ENCODE assay signal across 8 cellular contexts in the genomic region with DNA sequence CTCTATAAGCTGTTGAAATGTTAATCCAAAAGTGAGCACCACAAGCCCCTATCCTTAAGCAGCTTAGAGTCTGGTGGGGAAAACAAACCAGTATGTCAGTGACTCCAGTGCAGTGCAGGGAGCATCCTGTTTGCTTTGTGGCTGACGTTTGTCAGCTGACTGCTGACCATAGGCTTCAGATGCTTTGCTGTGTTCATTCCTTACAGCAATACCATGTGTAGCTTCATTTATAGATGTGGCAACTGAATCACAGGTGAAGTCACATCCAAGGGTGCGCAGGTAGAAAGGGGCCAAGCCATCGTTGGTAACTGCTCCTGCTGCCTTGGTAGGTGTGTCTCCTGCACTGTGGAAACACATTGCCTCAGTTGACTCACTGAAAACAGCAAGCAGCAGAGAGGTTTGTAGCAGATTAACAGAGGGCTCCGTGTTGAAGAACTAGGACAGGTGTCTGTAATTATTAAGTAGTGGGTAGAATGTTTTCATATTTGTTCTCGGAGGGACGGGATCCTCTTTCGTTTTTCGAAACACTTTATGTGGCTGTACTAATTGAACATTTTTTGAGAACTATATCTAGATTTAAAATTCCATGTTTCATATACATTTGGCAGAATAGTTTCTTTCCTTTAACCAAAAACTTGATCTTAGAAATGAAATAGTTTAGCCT. TPM values are rescaled to one million over a fixed set of nuclear protein-coding genes. Genes with fewer than 3 reads are reported as not detected.
DNase-seq lines count a peak whose midpoint lies in the region; ATAC-seq, FAIRE-seq and TF ChIP-seq lines count a peak whose summit lies in the region.

No MANE protein-coding gene starts in this region.

- ATAC-seq in activated CD8-positive, alpha-beta memory T cell treated with anti-CD3 and anti-CD28 coated beads, Interleukin-2, amount 10 ng/mL, durations not matched to agents 7 days and 5 days = no peak

- H3K36me3 Mint-ChIP-seq in activated CD8-positive, alpha-beta memory T cell treated with anti-CD3 and anti-CD28 coated beads, Interleukin-2, amount 10 ng/mL, durations not matched to agents 7 days and 5 days = peaks cover 64% of the 10 kb centered on the region
- H3K36me3 Mint-ChIP-seq in nephron progenitor cell (ENCODE audit: low read depth) = peaks cover 44% of the 10 kb centered on the region

- peak overlapping the region; percentile 12; the same call in 1 of the 2 replicates for H3K27ac ChIP-seq in SJSA1
- H3K27ac ChIP-seq in ectodermal cell (ENCODE audit: insufficient read depth, low read depth, low read length, poor library complexity, severe bottlenecking) = no peak overlapping the region

- H3K4me1 ChIP-seq in SJSA1 (replicated peaks) = peaks cover 27% of the 10 kb centered on the region
- peaks cover 9% of the 10 kb centered on the region for H3K4me1 ChIP-seq in ectodermal cell (ENCODE audit: control insufficient read depth, insufficient read depth, low read length)

- WGBS in ectodermal cell, 2 experiments = 67 to 75% methylated on average over 6 to 8 of the region's 8 CpGs

- peaks cover 62% of the 10 kb centered on the region for H3K4me1 Mint-ChIP-seq in activated CD8-positive, alpha-beta memory T cell treated with anti-CD3 and anti-CD28 coated beads, Interleukin-2, amount 10 ng/mL, durations not matched to agents 7 days and 5 days
- H3K4me1 Mint-ChIP-seq in nephron progenitor cell = peaks cover 48% of the 10 kb centered on the region

- H3K9me3 Mint-ChIP-seq in activated CD8-positive, alpha-beta memory T cell treated with anti-CD3 and anti-CD28 coated beads, Interleukin-2, amount 10 ng/mL, durations not matched to agents 7 days and 5 days (ENCODE audit: low read depth) = no peaks in the 10 kb centered on the region
- peaks cover 13% of the 10 kb centered on the region for H3K9me3 Mint-ChIP-seq in nephron progenitor cell

- peak overlapping the region; percentile 97 for H3K27ac Mint-ChIP-seq in activated CD8-positive, alpha-beta memory T cell treated with anti-CD3 and anti-CD28 coated beads, Interleukin-2, amount 10 ng/mL, durations not matched to agents 7 days and 5 days
- H3K27ac Mint-ChIP-seq in nephron progenitor cell = peak overlapping the region; percentile 96

- no peak for TF ChIP-seq CTCF in nephron progenitor cell (IDR thresholded peaks at IDR 0.05)

- DNase-seq in activated CD8-positive, alpha-beta memory T cell treated with anti-CD3 and anti-CD28 coated beads, Interleukin-2, amount 10 ng/mL, durations not matched to agents 7 days and 5 days = peak; percentile 72
- no peak for DNase-seq in activated CD8-positive, alpha-beta memory T cell treated with anti-CD3 and anti-CD28 coated beads, Interleukin-2, amount 50 U/mL, for 48 hours
- DNase-seq in SJSA1 (ENCODE audit: low read depth in 1 of 2, low spot score in 2 of 2) = no peak
- no peak for DNase-seq in nephron progenitor cell
- DNase-seq in RCC 7860 (ENCODE audit: low spot score) = no peak
- DNase-seq in NCI-H2227 treated with DMSO at 0.1 percent for 48 hours (lab: John Stamatoyannopoulos, UW) = no peak
- DNase-seq in NK-92 treated with Interleukin-12 subunit alpha and Interleukin-12 subunit beta, amount 100 ng/mL, for 24 hours (lab: John Stamatoyannopoulos, UW) = no peak

- peak overlapping the region; percentile 81 for H3K4me3 ChIP-seq in SJSA1
- H3K4me3 ChIP-seq in ectodermal cell (ENCODE audit: insufficient read depth, low read depth, low read length) = peak overlapping the region; percentile 84

- H3K27me3 ChIP-seq in SJSA1 (replicated peaks) (no peaks in the 10 kb centered on the region), ectodermal cell (ENCODE audit: control insufficient read depth, insufficient read depth, low read length, poor library complexity, severe bottlenecking) (no peaks in the 10 kb centered on the region)

- H3K9me3 ChIP-seq in SJSA1 (replicated peaks) (peaks cover 4% of the 10 kb centered on the region), ectodermal cell (ENCODE audit: control insufficient read depth, low read length) (no peaks in the 10 kb centered on the region)

- peak overlapping the region; percentile 88 for H3K4me3 Mint-ChIP-seq in activated CD8-positive, alpha-beta memory T cell treated with anti-CD3 and anti-CD28 coated beads, Interleukin-2, amount 10 ng/mL, durations not matched to agents 7 days and 5 days
- H3K4me3 Mint-ChIP-seq in nephron progenitor cell = peak overlapping the region; percentile 91

- H3K36me3 ChIP-seq in SJSA1 (peaks cover 10% of the 10 kb centered on the region; the same call in 1 of the 2 replicates), ectodermal cell (ENCODE audit: control insufficient read depth, insufficient read depth, low read length) (peaks cover 3% of the 10 kb centered on the region)

- CTCF ChIA-PET in activated CD8-positive, alpha-beta memory T cell treated with anti-CD3 and anti-CD28 coated beads, Interleukin-2, amount 10 ng/mL, durations not matched to agents 7 days and 5 days (lab: Charles Lee) = interaction anchor here (0.8 to 4.7 kb wide), 9 partner anchors 33 to 372 kb away, joined by 3 to 35 read pairs (median 5); no protein-coding TSS in a partner anchor

- H3K27me3 Mint-ChIP-seq in activated CD8-positive, alpha-beta memory T cell treated with anti-CD3 and anti-CD28 coated beads, Interleukin-2, amount 10 ng/mL, durations not matched to agents 7 days and 5 days = no peaks in the 10 kb centered on the region
- H3K27me3 Mint-ChIP-seq in nephron progenitor cell (ENCODE audit: low read depth, poor library complexity) = peaks cover 3% of the 10 kb centered on the region

- no peak for FAIRE-seq in RCC 7860 (lab: Jason Lieb, UNC)

RNA-seq across cellular contexts. Expression of a gene that starts 2.0 kb away (rescaled TPM):
- 100 to 1,000 TPM; 145 to 164 TPM for total RNA-seq in activated CD8-positive, alpha-beta memory T cell treated with anti-CD3 and anti-CD28 coated beads, Interleukin-2, amount 10 ng/mL, durations not matched to agents 7 days and 5 days
- total RNA-seq in SJSA1 (2014; rRNA removed; shearing (Covaris generic)) = 36.4 and 46.6 TPM in 2 replicates
- 56.6 TPM for polyA plus RNA-seq in ectodermal cell (2013, experiment 1 of 4)
- 40.7 TPM for polyA plus RNA-seq in ectodermal cell (2013, experiment 2 of 4)
- polyA plus RNA-seq in ectodermal cell (2013, experiment 3 of 4) = 24.6 TPM
- polyA plus RNA-seq in ectodermal cell (2013, experiment 4 of 4) = 27.6 TPM
